ENCODE assay signal across 8 cellular contexts in genomic region chr6:157461000-157461915, GRCh38.
DNase-seq lines count a peak whose midpoint lies in the region; ATAC-seq and TF ChIP-seq lines count a peak whose summit lies in the region.

No MANE protein-coding gene starts in this region.

- H2AFZ ChIP-seq in Karpas-422 (ENCODE audit: low read length) (no peak overlapping the region), osteoblast (ENCODE audit: low read length) (no peak overlapping the region)

- no peaks in the 10 kb centered on the region for H3K36me3 Mint-ChIP-seq in activated CD4-positive, alpha-beta T cell treated with anti-CD3 and anti-CD28 coated beads for 36 hours (ENCODE audit: low read depth)

- POLR2A ChIA-PET in activated CD4-positive, alpha-beta T cell treated with anti-CD3 and anti-CD28 coated beads for 36 hours (lab: Charles Lee), result no interaction called here

- H3K9ac ChIP-seq in Karpas-422 (ENCODE audit: low read length), result no peak overlapping the region

- H3K27me3 Mint-ChIP-seq in activated CD4-positive, alpha-beta T cell treated with anti-CD3 and anti-CD28 coated beads for 36 hours, result no peaks in the 10 kb centered on the region

- peak; percentile 90 for DNase-seq in activated CD4-positive, alpha-beta T cell treated with anti-CD3 and anti-CD28 coated beads for 36 hours
- no peak for DNase-seq in activated CD4-positive, alpha-beta T cell treated with anti-CD3 and anti-CD28 coated beads for 1 hour
- DNase-seq in Karpas-422 (peak; percentile 52), body of pancreas (peak; percentile 81 to 91 (median 86)), osteoblast (ENCODE audit: insufficient read length, low spot score, missing footprints) (peak; percentile 80), G401 (ENCODE audit: low spot score) (no peak), KG1 (lab: John Stamatoyannopoulos, UW) (no peak)

- H3K4me3 ChIP-seq in Karpas-422 (ENCODE audit: low read length), result no peak overlapping the region
- H3K4me3 ChIP-seq in body of pancreas, result no peak overlapping the region
- H3K4me3 ChIP-seq in osteoblast (ENCODE audit: insufficient read depth, low read length), result no peak overlapping the region

- TF ChIP-seq CTCF in body of pancreas (IDR thresholded peaks at IDR 0.05) (peak in 4 of 7 experiments; percentile 4 to 37 (median 34)), osteoblast (IDR thresholded peaks at IDR 0.05; ENCODE audit: extremely low read depth, low read depth, low read length) (no peak)

- H3K27ac Mint-ChIP-seq in activated CD4-positive, alpha-beta T cell treated with anti-CD3 and anti-CD28 coated beads for 36 hours, result peak overlapping the region; percentile 89

- H3K9me3 Mint-ChIP-seq in activated CD4-positive, alpha-beta T cell treated with anti-CD3 and anti-CD28 coated beads for 36 hours (ENCODE audit: low read depth), result no peaks in the 10 kb centered on the region

- CTCF ChIA-PET in activated CD4-positive, alpha-beta T cell treated with anti-CD3 and anti-CD28 coated beads for 36 hours (lab: Charles Lee), result interaction anchor here (0.5 to 1.5 kb wide), 6 partner anchors 23 to 553 kb away, joined by 3 to 5 read pairs (median 4); no protein-coding TSS in a partner anchor

- H3K36me3 ChIP-seq in Karpas-422 (ENCODE audit: insufficient read depth, low read length), result no peaks in the 10 kb centered on the region
- H3K36me3 ChIP-seq in body of pancreas (replicated peaks in 1 of 2; ENCODE audit: insufficient read depth in 1 of 2, low read depth in 2 of 2), result no peaks in the 10 kb centered on the region
- no peaks in the 10 kb centered on the region for H3K36me3 ChIP-seq in osteoblast (ENCODE audit: insufficient read depth, low read length)

- no peak overlapping the region for H3K27ac ChIP-seq in Karpas-422 (ENCODE audit: low read length)
- peak overlapping the region; percentile 57 to 82 (median 76) for H3K27ac ChIP-seq in body of pancreas
- no peak overlapping the region for H3K27ac ChIP-seq in osteoblast (ENCODE audit: low read depth, low read length)

- H3K9me3 ChIP-seq in Karpas-422 (ENCODE audit: low read length) (no peaks in the 10 kb centered on the region), body of pancreas (no peaks in the 10 kb centered on the region), osteoblast (ENCODE audit: low read depth, low read length) (no peaks in the 10 kb centered on the region)

- H4K20me1 ChIP-seq in Karpas-422 (ENCODE audit: insufficient read depth, low read depth, low read length) (no peaks in the 10 kb centered on the region), osteoblast (ENCODE audit: insufficient read depth, low read length) (peaks cover 2% of the 10 kb centered on the region)

- WGBS in body of pancreas, 2 donors, result 28 to 39% methylated on average over 15 to 17 of the region's 17 CpGs

- H3K79me2 ChIP-seq in Karpas-422 (ENCODE audit: low read length), result no peaks in the 10 kb centered on the region
- H3K79me2 ChIP-seq in osteoblast (ENCODE audit: insufficient read depth, low read length), result no peaks in the 10 kb centered on the region

- H3K9me2 ChIP-seq in Karpas-422 (replicated peaks; ENCODE audit: insufficient read depth, low read length), result no peaks in the 10 kb centered on the region

- H3K4me2 ChIP-seq in Karpas-422 (ENCODE audit: low read depth, low read length, poor library complexity, severe bottlenecking), result no peak overlapping the region
- H3K4me2 ChIP-seq in osteoblast (ENCODE audit: insufficient read depth, low read length), result no peak overlapping the region

- H3K27me3 ChIP-seq in Karpas-422 (ENCODE audit: low read length), result no peaks in the 10 kb centered on the region
- H3K27me3 ChIP-seq in body of pancreas, result no peaks in the 10 kb centered on the region
- no peaks in the 10 kb centered on the region for H3K27me3 ChIP-seq in osteoblast (ENCODE audit: insufficient read depth, low read length)

- ATAC-seq in activated CD4-positive, alpha-beta T cell treated with anti-CD3 and anti-CD28 coated beads for 36 hours, result peak; percentile 77
- ATAC-seq in GM21717 (IDR thresholded peaks at IDR 0.05; ENCODE audit: unreplicated experiment) (peak; percentile 49), body of pancreas (peak; percentile 92)

- in situ Hi-C loops in G401 (cut with HindIII; ENCODE audit: low sequenced_read_pairs), result no loop called here

- TF ChIP-seq POLR2A in body of pancreas (IDR thresholded peaks at IDR 0.05), result peak in 2 of 3 donors; percentile 30 to 42

- H3K4me1 ChIP-seq in Karpas-422 (ENCODE audit: low read length) (no peaks in the 10 kb centered on the region), body of pancreas (peaks cover 24% of the 10 kb centered on the region), osteoblast (ENCODE audit: insufficient read depth, low read length) (no peaks in the 10 kb centered on the region)

- intact Hi-C loops in activated CD4-positive, alpha-beta T cell treated with anti-CD3 and anti-CD28 coated beads for 36 hours (cut with DNase I, micrococcal nuclease), result loop anchor here (1.0 to 10.0 kb wide), 7 partner anchors 33 to 301 kb away; partner anchors contain the start of genes TMEM242 (in 1 of the 2) and ZDHHC14 (in 1 of the 2)
- intact Hi-C loops in body of pancreas (cut with DNase I), result no loop called here

- no peak overlapping the region for H3K4me3 Mint-ChIP-seq in activated CD4-positive, alpha-beta T cell treated with anti-CD3 and anti-CD28 coated beads for 36 hours

- peaks cover 56% of the 10 kb centered on the region for H3K4me1 Mint-ChIP-seq in activated CD4-positive, alpha-beta T cell treated with anti-CD3 and anti-CD28 coated beads for 36 hours

Comparison
In these comparisons a context has a peak if more than half of its experiments do, and no peak if none do; other contexts are left out.
1. DNase-seq: peak in activated CD4-positive, alpha-beta T cell treated with anti-CD3 and anti-CD28 coated beads for 36 hours (single experiment), Karpas-422 (single experiment), body of pancreas (4 of 4) and osteoblast (single experiment); none in activated CD4-positive, alpha-beta T cell treated with anti-CD3 and anti-CD28 coated beads for 1 hour (single experiment), G401 (single experiment) and KG1 (single experiment).
2. H3K27ac ChIP-seq: peak in body of pancreas (4 of 4); none in Karpas-422 (single experiment) and osteoblast (single experiment).
3. Peak in every context shown above with its lines, with median percentiles within 50 percentile points of each other: ATAC-seq.